In genomic region chr14:69767369-69767999, GRCh38 we compare ENCODE assay signal across 8 cellular contexts. TPM values are rescaled to one million over a fixed set of nuclear protein-coding genes. Genes with fewer than 3 reads are reported as not detected.
A peak's percentile ranks its signal among the peaks of the same experiment; 100 is the strongest.
DNase-seq lines count a peak whose midpoint lies in the region; TF ChIP-seq lines count a peak whose summit lies in the region.

No MANE protein-coding gene starts in this region.

- peaks cover 58% of the 10 kb centered on the region for H3K4me1 Mint-ChIP-seq in HFFc6 (ENCODE audit: low read depth)

- H3K9me3 Mint-ChIP-seq in HFFc6 = peaks cover 7% of the 10 kb centered on the region

- H3K27me3 Mint-ChIP-seq in HFFc6 (ENCODE audit: insufficient read depth) = peaks cover 13% of the 10 kb centered on the region

- DNase-seq in GF-D8 (lab: John Stamatoyannopoulos, UW) (peak; percentile 47), HFFc6 (peak; percentile 84), NAMALWA (ENCODE audit: low spot score) (peak; percentile 85), SK-N-DZ (ENCODE audit: low spot score) (peak; percentile 89), globus pallidus (ENCODE audit: low spot score) (peak; percentile 89), nucleus accumbens (lab: John Stamatoyannopoulos, UW) (peak in 55 of 56 donors; percentile 29 to 95 (median 84)), superior temporal gyrus (ENCODE audit: extremely low spot score) (peak; percentile 92)
- DNase-seq in activated naive CD4-positive, alpha-beta T cell treated with anti-CD3 and anti-CD28 coated beads, Interleukin-2, amount 50 U/mL, for 16 hours = peak; percentile 94

- H3K36me3 Mint-ChIP-seq in HFFc6 (ENCODE audit: low read depth) = peaks cover 49% of the 10 kb centered on the region

- peak overlapping the region; percentile 96 for H3K4me3 Mint-ChIP-seq in HFFc6

- H3K27ac Mint-ChIP-seq in HFFc6 = peak overlapping the region; percentile 100

- no peak for TF ChIP-seq CTCF in HFFc6 (IDR thresholded peaks at IDR 0.05)

RNA-seq across cellular contexts. Expression of gene SRSF5, which starts 0.5 kb away (rescaled TPM):
- total RNA-seq in HFFc6 (2021; fragmentation: NEBNext Ultra II Directional; extraction: Animal tissue kit (Norgen Biotek cat#: 25700)) = 100 to 1,000 TPM; 162 to 221 (median 185) TPM
- 182 and 202 TPM in 2 replicates for polyA plus RNA-seq in SK-N-DZ (2014; cell fraction: cytosol; rRNA removed)
- 676 and 919 TPM in 2 replicates for polyA plus RNA-seq in SK-N-DZ (2014; cell fraction: nucleus; rRNA removed)

RNA-seq across cellular contexts. Expression of gene SLC10A1, which starts 29.6 kb away (rescaled TPM):
- total RNA-seq in HFFc6 (2021; fragmentation: NEBNext Ultra II Directional; extraction: Animal tissue kit (Norgen Biotek cat#: 25700)) = not detected
- polyA plus RNA-seq in SK-N-DZ (2014; cell fraction: cytosol; rRNA removed) = not detected in 2 replicates
- polyA plus RNA-seq in SK-N-DZ (2014; cell fraction: nucleus; rRNA removed) = not detected in 2 replicates

Comparison
In these comparisons a context has a peak if more than half of its experiments do, and no peak if none do; other contexts are left out.
1. Peak in every context shown above with its lines: DNase-seq.